ENCODE assay signal across 1 cellular context in the genomic region with DNA sequence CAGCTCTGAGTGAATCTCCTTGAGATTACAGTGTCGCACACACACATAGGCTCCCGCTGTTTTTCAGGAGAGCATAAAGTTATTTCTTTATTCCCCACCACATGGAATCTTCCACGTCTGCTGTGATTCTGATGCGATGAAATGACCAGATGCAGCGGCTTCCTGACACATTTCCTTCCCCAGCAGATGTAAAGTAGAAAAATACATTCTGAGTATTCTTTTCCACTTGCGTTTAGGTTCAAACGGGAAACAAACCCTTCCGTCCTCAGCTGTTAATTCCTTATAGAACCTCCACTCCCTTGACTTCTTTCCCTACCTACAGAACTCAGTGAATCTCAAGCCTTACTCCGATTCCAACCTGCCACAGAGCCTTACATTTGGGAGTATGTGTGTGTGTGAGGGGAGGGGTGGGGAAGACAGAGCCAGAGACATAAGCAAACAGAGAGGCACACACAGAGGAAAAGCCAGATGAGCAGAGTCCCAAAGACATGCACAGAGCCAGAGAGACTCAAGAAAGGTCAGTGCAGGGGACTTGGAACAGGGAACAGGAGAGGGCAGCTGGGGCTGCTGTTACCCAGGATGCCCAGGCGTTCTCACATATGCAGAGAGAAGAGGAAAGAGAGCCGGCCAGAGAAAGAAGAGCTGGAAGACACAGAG.
TF ChIP-seq lines count a peak whose summit lies in the region.

No MANE protein-coding gene starts in this region.

TF ChIP-seq in GM23338, 12 proteins besides CTCF, POLR2A, EP300 and RAD21 (continued from another document):
- TF ChIP-seq, protein P1, sequence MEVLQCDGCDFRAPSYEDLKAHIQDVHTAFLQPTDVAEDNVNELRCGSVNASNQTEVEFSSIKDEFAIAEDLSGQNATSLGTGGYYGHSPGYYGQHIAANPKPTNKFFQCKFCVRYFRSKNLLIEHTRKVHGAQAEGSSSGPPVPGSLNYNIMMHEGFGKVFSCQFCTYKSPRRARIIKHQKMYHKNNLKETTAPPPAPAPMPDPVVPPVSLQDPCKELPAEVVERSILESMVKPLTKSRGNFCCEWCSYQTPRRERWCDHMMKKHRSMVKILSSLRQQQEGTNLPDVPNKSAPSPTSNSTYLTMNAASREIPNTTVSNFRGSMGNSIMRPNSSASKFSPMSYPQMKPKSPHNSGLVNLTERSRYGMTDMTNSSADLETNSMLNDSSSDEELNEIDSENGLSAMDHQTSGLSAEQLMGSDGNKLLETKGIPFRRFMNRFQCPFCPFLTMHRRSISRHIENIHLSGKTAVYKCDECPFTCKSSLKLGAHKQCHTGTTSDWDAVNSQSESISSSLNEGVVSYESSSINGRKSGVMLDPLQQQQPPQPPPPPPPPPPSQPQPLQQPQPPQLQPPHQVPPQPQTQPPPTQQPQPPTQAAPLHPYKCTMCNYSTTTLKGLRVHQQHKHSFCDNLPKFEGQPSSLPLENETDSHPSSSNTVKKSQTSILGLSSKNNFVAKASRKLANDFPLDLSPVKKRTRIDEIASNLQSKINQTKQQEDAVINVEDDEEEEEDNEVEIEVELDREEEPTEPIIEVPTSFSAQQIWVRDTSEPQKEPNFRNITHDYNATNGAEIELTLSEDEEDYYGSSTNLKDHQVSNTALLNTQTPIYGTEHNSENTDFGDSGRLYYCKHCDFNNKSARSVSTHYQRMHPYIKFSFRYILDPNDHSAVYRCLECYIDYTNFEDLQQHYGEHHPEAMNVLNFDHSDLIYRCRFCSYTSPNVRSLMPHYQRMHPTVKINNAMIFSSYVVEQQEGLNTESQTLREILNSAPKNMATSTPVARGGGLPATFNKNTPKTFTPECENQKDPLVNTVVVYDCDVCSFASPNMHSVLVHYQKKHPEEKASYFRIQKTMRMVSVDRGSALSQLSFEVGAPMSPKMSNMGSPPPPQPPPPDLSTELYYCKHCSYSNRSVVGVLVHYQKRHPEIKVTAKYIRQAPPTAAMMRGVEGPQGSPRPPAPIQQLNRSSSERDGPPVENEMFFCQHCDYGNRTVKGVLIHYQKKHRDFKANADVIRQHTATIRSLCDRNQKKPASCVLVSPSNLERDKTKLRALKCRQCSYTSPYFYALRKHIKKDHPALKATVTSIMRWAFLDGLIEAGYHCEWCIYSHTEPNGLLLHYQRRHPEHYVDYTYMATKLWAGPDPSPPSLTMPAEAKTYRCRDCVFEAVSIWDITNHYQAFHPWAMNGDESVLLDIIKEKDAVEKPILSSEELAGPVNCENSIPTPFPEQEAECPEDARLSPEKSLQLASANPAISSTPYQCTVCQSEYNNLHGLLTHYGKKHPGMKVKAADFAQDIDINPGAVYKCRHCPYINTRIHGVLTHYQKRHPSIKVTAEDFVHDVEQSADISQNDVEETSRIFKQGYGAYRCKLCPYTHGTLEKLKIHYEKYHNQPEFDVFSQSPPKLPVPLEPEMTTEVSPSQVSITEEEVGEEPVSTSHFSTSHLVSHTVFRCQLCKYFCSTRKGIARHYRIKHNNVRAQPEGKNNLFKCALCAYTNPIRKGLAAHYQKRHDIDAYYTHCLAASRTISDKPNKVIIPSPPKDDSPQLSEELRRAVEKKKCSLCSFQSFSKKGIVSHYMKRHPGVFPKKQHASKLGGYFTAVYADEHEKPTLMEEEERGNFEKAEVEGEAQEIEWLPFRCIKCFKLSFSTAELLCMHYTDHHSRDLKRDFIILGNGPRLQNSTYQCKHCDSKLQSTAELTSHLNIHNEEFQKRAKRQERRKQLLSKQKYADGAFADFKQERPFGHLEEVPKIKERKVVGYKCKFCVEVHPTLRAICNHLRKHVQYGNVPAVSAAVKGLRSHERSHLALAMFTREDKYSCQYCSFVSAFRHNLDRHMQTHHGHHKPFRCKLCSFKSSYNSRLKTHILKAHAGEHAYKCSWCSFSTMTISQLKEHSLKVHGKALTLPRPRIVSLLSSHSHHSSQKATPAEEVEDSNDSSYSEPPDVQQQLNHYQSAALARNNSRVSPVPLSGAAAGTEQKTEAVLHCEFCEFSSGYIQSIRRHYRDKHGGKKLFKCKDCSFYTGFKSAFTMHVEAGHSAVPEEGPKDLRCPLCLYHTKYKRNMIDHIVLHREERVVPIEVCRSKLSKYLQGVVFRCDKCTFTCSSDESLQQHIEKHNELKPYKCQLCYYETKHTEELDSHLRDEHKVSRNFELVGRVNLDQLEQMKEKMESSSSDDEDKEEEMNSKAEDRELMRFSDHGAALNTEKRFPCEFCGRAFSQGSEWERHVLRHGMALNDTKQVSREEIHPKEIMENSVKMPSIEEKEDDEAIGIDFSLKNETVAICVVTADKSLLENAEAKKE (CRISPR knock-in tag; IDR thresholded peaks at IDR 0.05): no peak
- TF ChIP-seq STAT1 (IDR thresholded peaks at IDR 0.05; ENCODE audit: unreplicated experiment) (no peak), POLR2AphosphoS5 (IDR thresholded peaks at IDR 0.05; ENCODE audit: low read depth) (no peak), CREB1 (CRISPR knock-in tag; IDR thresholded peaks at IDR 0.05; ENCODE audit: low read depth) (no peak), JUNB (IDR thresholded peaks at IDR 0.05; ENCODE audit: unreplicated experiment) (no peak), EZH2 (IDR thresholded peaks at IDR 0.05; ENCODE audit: low read depth, unreplicated experiment) (no peak), ZNF114 (CRISPR knock-in tag; IDR thresholded peaks at IDR 0.05) (no peak)
- TF ChIP-seq, protein P2, sequence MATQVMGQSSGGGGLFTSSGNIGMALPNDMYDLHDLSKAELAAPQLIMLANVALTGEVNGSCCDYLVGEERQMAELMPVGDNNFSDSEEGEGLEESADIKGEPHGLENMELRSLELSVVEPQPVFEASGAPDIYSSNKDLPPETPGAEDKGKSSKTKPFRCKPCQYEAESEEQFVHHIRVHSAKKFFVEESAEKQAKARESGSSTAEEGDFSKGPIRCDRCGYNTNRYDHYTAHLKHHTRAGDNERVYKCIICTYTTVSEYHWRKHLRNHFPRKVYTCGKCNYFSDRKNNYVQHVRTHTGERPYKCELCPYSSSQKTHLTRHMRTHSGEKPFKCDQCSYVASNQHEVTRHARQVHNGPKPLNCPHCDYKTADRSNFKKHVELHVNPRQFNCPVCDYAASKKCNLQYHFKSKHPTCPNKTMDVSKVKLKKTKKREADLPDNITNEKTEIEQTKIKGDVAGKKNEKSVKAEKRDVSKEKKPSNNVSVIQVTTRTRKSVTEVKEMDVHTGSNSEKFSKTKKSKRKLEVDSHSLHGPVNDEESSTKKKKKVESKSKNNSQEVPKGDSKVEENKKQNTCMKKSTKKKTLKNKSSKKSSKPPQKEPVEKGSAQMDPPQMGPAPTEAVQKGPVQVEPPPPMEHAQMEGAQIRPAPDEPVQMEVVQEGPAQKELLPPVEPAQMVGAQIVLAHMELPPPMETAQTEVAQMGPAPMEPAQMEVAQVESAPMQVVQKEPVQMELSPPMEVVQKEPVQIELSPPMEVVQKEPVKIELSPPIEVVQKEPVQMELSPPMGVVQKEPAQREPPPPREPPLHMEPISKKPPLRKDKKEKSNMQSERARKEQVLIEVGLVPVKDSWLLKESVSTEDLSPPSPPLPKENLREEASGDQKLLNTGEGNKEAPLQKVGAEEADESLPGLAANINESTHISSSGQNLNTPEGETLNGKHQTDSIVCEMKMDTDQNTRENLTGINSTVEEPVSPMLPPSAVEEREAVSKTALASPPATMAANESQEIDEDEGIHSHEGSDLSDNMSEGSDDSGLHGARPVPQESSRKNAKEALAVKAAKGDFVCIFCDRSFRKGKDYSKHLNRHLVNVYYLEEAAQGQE (IDR thresholded peaks at IDR 0.05; ENCODE audit: unreplicated experiment): no peak
